Comparison of ENCODE assay signal across 8 cellular contexts in the genomic region with DNA sequence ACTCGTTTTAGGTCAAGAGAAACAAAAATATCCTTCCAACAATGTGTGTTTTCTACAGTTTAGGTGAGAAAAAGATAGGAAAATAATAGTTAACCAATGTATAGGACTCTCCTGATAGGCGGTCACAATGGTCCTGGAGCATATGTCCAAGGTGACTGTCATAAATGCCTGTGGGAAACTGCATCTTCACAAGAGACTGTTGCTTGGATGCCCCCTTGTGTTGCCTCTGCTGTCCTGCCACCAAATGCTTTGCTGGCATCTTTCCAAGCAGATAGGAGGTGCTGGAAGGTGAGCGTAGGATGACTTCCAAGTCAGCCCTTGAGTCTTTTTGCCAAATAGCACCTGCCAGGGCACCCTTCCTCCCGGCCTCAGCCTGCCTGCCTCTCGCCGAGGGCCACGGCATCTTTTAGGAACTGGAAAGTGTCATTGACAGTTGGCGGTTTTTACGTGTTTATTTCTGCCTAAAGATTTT. TPM values are rescaled to one million over a fixed set of nuclear protein-coding genes. Genes with fewer than 3 reads are reported as not detected.
A peak's percentile ranks its signal among the peaks of the same experiment; 100 is the strongest.
DNase-seq lines count a peak whose midpoint lies in the region; ATAC-seq and TF ChIP-seq lines count a peak whose summit lies in the region.

No MANE protein-coding gene starts in this region.

- H3K36me3 ChIP-seq in WERI-Rb-1, result peaks cover 17% of the 10 kb centered on the region
- peaks cover 0 to 12% (median 5%) of the 10 kb centered on the region in 4 donors for H3K36me3 ChIP-seq in transverse colon

- no peak for TF ChIP-seq EP300 in transverse colon (IDR thresholded peaks at IDR 0.05; ENCODE audit: low read depth)

- TF ChIP-seq CTCF in GM10266 (IDR thresholded peaks at IDR 0.05; ENCODE audit: control insufficient read depth, insufficient read depth, low read depth, missing control alignments) (peak; percentile 75), WERI-Rb-1 (IDR thresholded peaks at IDR 0.05; ENCODE audit: low read depth, low read length) (peak; percentile 89), coronary artery (IDR thresholded peaks at IDR 0.05) (no peak), transverse colon (IDR thresholded peaks at IDR 0.05) (peak; percentile 40 to 54 (median 43))

- in situ Hi-C loops in transverse colon (cut with MboI; ENCODE audit: low pct_ligation_motif_present in 1 of 4, low pct_unique_long_range_greater_than_20kb in 1 of 4, low sequenced_read_pairs in 3 of 4), result loop anchor here (10.0 to 25.0 kb wide), 3 partner anchors 150 to 628 kb away; a partner anchor contains a TSS

- H3K27me3 ChIP-seq in WERI-Rb-1 (ENCODE audit: insufficient read depth, low read depth, severe bottlenecking) (no peaks in the 10 kb centered on the region), mononuclear cell (ENCODE audit: insufficient read depth, low read length) (no peaks in the 10 kb centered on the region), transverse colon (no peaks in the 10 kb centered on the region)

- H3K4me3 ChIP-seq in WERI-Rb-1 (ENCODE audit: low read depth, low read length), result no peak overlapping the region
- peak overlapping the region; percentile 67 for H3K4me3 ChIP-seq in coronary artery
- peak overlapping the region; percentile 34 for H3K4me3 ChIP-seq in mononuclear cell (ENCODE audit: low read length)
- peak overlapping the region in 2 of 4 donors; percentile 8 to 22 for H3K4me3 ChIP-seq in transverse colon

- intact Hi-C loops in transverse colon (cut with DNase I; ENCODE audit: low total_unique reads), result no loop called here

- H3K27ac ChIP-seq in WERI-Rb-1 (no peak overlapping the region), coronary artery (no peak overlapping the region), transverse colon (peak overlapping the region in 1 of 4 donors; percentile 29)

- no peak for TF ChIP-seq POLR2A in transverse colon (IDR thresholded peaks at IDR 0.05)

- no peak for ATAC-seq in GM19463 (IDR thresholded peaks at IDR 0.05; ENCODE audit: unreplicated experiment)

- 71 to 79% methylated on average over 8 to 9 of the region's 9 CpGs for WGBS in transverse colon (ENCODE audit: low coverage in 1 of 2), 2 donors

- DNase-seq in GM10266 (ENCODE audit: extremely low spot score) (peak; percentile 38), NCI-H1092 (lab: John Stamatoyannopoulos, UW) (peak; percentile 52), WERI-Rb-1 (peak; percentile 49), coronary artery (ENCODE audit: low spot score) (no peak), transverse colon (peak; percentile 54), mesenteric fat pad (ENCODE audit: low spot score) (no peak)

- H3K9me3 ChIP-seq in WERI-Rb-1 (ENCODE audit: severe bottlenecking) (no peaks in the 10 kb centered on the region), mononuclear cell (ENCODE audit: low read depth, low read length) (no peaks in the 10 kb centered on the region), transverse colon (no peaks in the 10 kb centered on the region)

- H3K4me1 ChIP-seq in mononuclear cell (ENCODE audit: insufficient read depth, low read length) (peaks cover 20% of the 10 kb centered on the region), transverse colon (peaks cover 7 to 25% (median 14%) of the 10 kb centered on the region in 4 donors)

RNA-seq across cellular contexts. Expression of a gene that starts 24.1 kb away (rescaled TPM):
- total RNA-seq in mononuclear cell, result 42.7 TPM
- total RNA-seq in transverse colon, result 10 to 100 TPM in 3 of 4 donors, 1 to 10 TPM in 1; 8.6 to 71.9 (median 53.8) TPM
- 45.1 TPM for total RNA-seq in mesenteric fat pad

Comparison
In these comparisons a context has a peak if more than half of its experiments do, and no peak if none do; other contexts are left out.
1. DNase-seq: peak in GM10266 (single experiment), NCI-H1092 (single experiment), WERI-Rb-1 (single experiment) and transverse colon (single experiment); none in coronary artery (single experiment) and mesenteric fat pad (single experiment).